Comparison of ENCODE assay signal across 10 cellular contexts in the genomic region with DNA sequence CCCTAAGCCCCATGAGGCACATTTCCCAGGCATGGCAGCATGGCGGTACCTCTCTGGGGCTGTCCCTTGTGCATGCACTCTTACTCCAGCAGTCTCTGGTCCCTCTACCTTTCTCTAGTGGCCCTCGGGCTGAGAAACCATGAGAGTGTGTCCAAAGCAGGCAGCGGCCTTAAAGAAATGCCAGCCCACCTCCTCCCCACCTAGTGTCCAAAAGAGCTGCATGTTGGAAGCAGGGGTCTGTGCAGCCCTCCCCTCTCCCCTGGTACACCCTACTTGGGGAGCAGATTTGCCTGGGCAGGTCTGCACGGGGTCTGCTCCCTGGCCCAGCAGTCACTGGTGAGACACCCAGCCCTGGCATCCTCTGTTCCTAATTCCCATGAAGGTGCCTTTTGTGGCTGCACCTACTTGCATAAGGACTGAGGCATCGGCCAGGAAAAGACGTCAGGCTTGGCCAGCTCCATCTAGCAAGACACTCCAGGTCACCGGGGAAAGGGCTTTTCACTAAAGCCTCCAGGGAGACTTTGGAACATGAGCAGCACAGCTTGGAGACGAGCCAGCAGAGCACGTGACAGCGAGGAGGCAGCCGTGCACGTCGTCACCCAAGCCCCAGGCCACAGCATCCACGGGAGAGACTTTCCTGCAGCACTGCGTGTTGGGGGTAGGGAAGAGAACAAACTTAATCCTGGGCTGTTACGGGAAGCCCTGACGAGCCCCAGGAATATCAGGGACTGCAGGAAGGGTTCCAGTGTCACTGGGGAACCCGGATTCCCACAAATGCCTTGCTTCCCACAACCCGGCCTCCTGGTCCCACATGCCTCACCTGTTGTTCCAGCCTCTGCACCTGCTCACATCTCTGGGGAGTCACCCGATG. TPM values are rescaled to one million over a fixed set of nuclear protein-coding genes. Genes with fewer than 3 reads are reported as not detected.
A peak's percentile ranks its signal among the peaks of the same experiment; 100 is the strongest.
DNase-seq lines count a peak whose midpoint lies in the region; TF ChIP-seq lines count a peak whose summit lies in the region.
"Had no signal": no experiment of that assay in that cellular context is flagged by ENCODE, and none has a peak within 500 bp of the region (broad histone marks: within the 10 kb centered on the region; RNA-seq: fewer than 3 reads in every experiment).

No MANE protein-coding gene starts in this region.

- DNase-seq in NCI-H774 (lab: John Stamatoyannopoulos, UW) (peak; percentile 18), fibroblast of villous mesenchyme (ENCODE audit: low read depth) (peak; percentile 48), pons (ENCODE audit: low spot score) (peak; percentile 33), NCI-H1048 (lab: John Stamatoyannopoulos, UW) (no peak), GM10248 (ENCODE audit: extremely low spot score) (no peak), activated gamma-delta T cell (lab: John Stamatoyannopoulos, UW) (no peak)
- no peak for DNase-seq in activated CD4-positive, alpha-beta T cell treated with anti-CD3 and anti-CD28 coated beads for 48 hours
- DNase-seq: activated naive CD8-positive, alpha-beta T cell treated with anti-CD3 and anti-CD28 coated beads, Interleukin-2, amount 10 ng/mL, durations not matched to agents 7 days and 5 days had no signal

- CTCF ChIA-PET in GM10248 (lab: Yijun Ruan, JAX): no interaction called here

- H3K79me2 ChIP-seq in DOHH2 (ENCODE audit: control insufficient read depth, low read length): no peaks in the 10 kb centered on the region

- H3F3A ChIP-seq in DOHH2 (ENCODE audit: control insufficient read depth, insufficient read depth): no peaks in the 10 kb centered on the region

- no peak overlapping the region for H3K27ac ChIP-seq in DOHH2 (ENCODE audit: low read depth, low read length)

- H3K9me3 ChIP-seq in DOHH2 (ENCODE audit: control insufficient read depth, insufficient read depth, low read length): no peaks in the 10 kb centered on the region

- H3K4me1 ChIP-seq in DOHH2 (ENCODE audit: control insufficient read depth, low read length): peaks cover 8% of the 10 kb centered on the region

- H3K4me3 ChIP-seq in DOHH2 (ENCODE audit: low read length) (no peak overlapping the region), fibroblast of villous mesenchyme (ENCODE audit: low read depth, low read length) (no peak overlapping the region)
- H3K4me3 ChIP-seq: lung had no signal

- no peaks in the 10 kb centered on the region for H3K36me3 ChIP-seq in DOHH2 (ENCODE audit: control insufficient read depth, low read length)

- H4K20me1 ChIP-seq in DOHH2 (ENCODE audit: control insufficient read depth, insufficient read depth, low read depth, low read length): no peaks in the 10 kb centered on the region

- no peaks in the 10 kb centered on the region for H3K9me2 ChIP-seq in DOHH2 (replicated peaks; ENCODE audit: control insufficient read depth, low read length)

- no peaks in the 10 kb centered on the region for H3K27me3 ChIP-seq in DOHH2 (ENCODE audit: control insufficient read depth, low read length)

- POLR2A ChIA-PET in GM10248 (lab: Yijun Ruan, JAX): no interaction called here

- 0 out of 2 replicates have a peak overlapping the region, but pooled peaks have one; percentile 5 for H3K4me2 ChIP-seq in DOHH2 (ENCODE audit: low read length)

- TF ChIP-seq CTCF in DOHH2 (IDR thresholded peaks at IDR 0.05; ENCODE audit: low read depth, low read length, poor library complexity, severe bottlenecking): no peak
- no peak for TF ChIP-seq CTCF in fibroblast of villous mesenchyme (IDR thresholded peaks at IDR 0.05; ENCODE audit: insufficient read depth, low read depth, low read length)
- no peak for TF ChIP-seq CTCF in GM10248 (IDR thresholded peaks at IDR 0.05; ENCODE audit: control extremely low read depth, extremely low read depth, low read depth, missing control alignments)

RNA-seq across cellular contexts. Expression of a gene that starts 38.8 kb away (rescaled TPM):
- 36.7 and 48.4 TPM in 2 replicates for total RNA-seq in fibroblast of villous mesenchyme

Comparison
In these comparisons a context has a peak if more than half of its experiments do, and no peak if none do; other contexts are left out.
1. DNase-seq: peak in NCI-H774 (single experiment), fibroblast of villous mesenchyme (single experiment) and pons (single experiment); none in activated CD4-positive, alpha-beta T cell treated with anti-CD3 and anti-CD28 coated beads for 48 hours (single experiment), NCI-H1048 (single experiment), GM10248 (single experiment) and activated gamma-delta T cell (single experiment).